ENCODE assay signal across 8 cellular contexts in the genomic region with DNA sequence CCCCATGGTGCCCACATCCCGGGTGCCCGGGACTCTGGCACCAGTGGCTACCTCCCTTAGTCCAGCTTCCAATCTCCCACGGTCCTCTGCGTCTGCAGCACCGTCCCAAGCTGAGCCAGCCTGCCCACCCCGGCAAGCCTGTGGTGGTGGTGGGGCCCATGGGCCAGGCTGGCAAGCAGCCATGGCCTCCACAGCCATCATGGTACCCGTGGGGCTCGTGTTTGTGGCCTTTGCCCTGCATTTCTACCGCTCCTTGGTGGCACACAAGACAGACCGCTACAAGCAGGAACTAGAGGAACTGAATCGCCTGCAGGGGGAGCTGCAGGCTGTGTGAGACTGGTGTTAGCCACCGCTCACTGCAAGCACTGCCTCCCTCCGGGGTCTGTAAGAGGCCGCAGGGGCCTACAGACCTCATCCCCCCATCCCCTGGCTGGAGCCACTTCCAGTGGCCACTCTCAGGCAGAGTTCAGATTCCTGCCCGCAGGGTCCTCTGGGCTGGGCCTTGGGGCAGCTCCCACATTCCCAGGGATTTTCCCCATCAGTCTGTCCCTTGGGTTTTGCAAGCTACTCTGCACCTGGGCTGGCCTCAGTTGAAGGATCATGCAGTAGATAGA. TPM values are rescaled to one million over a fixed set of nuclear protein-coding genes. Genes with fewer than 3 reads are reported as not detected.
DNase-seq lines count a peak whose midpoint lies in the region; ATAC-seq, FAIRE-seq and TF ChIP-seq lines count a peak whose summit lies in the region.

No MANE protein-coding gene starts in this region.

- in situ Hi-C loops in K562 (cut with MboI): loop anchor here (10.0 to 25.0 kb wide), 2 partner anchors 741 to 909 kb away; a partner anchor contains a TSS

- H3K4me2 ChIP-seq in K562 (ENCODE audit: insufficient read depth, low read length) (peak overlapping the region; percentile 15; the same call in 1 of the 2 replicates), keratinocyte (ENCODE audit: control insufficient read depth, extremely low read depth, insufficient read depth, low read depth, low read length) (no peak overlapping the region)

- peaks cover 8% of the 10 kb centered on the region for H3K9me1 ChIP-seq in K562 (ENCODE audit: control insufficient read depth, insufficient read depth, low read length)
- H3K9me1 ChIP-seq in keratinocyte (ENCODE audit: control insufficient read depth, extremely low read depth, insufficient read depth, low read length): no peaks in the 10 kb centered on the region

- no peaks in the 10 kb centered on the region for H3K27me3 ChIP-seq in K562 (ENCODE audit: control insufficient read depth in 2 of 2, insufficient read depth in 2 of 2, low read length in 2 of 2)
- no peaks in the 10 kb centered on the region for H3K27me3 ChIP-seq in keratinocyte (ENCODE audit: control insufficient read depth, extremely low read depth, insufficient read depth, low read length)

- no TSS peak for BruUV-seq in K562 (replicated peaks; lab: Mats Ljungman, UMichigan)

- H3K4me1 ChIP-seq in K562 (replicated peaks in 1 of 2; ENCODE audit: control insufficient read depth in 2 of 2, insufficient read depth in 2 of 2, low read length in 2 of 2): peaks cover 38 to 55% of the 10 kb centered on the region in 2 experiments
- peaks cover 24% of the 10 kb centered on the region for H3K4me1 ChIP-seq in keratinocyte (ENCODE audit: control insufficient read depth, extremely low read depth, insufficient read depth, low read length)

- H3K79me2 ChIP-seq in K562 (ENCODE audit: control insufficient read depth, insufficient read depth, low read length) (peaks cover 41% of the 10 kb centered on the region), keratinocyte (ENCODE audit: control insufficient read depth, insufficient read depth, low read length) (peaks cover 4% of the 10 kb centered on the region)

- H3K36me3 ChIP-seq in K562 (ENCODE audit: control insufficient read depth, insufficient read depth, low read length): peaks cover 17% of the 10 kb centered on the region; the same call in 2 of the 3 replicates
- H3K36me3 ChIP-seq in keratinocyte (ENCODE audit: control insufficient read depth in 2 of 2, extremely low read depth in 1 of 2, insufficient read depth in 2 of 2, low read length in 2 of 2): peaks cover 0 to 3% of the 10 kb centered on the region in 2 experiments

- TF ChIP-seq EP300 in K562 (IDR thresholded peaks at IDR 0.05; ENCODE audit: low read length): no peak

- ATAC-seq in K562: peak; percentile 66
- ATAC-seq in HG03520 (IDR thresholded peaks at IDR 0.05; ENCODE audit: unreplicated experiment): no peak

- intact Hi-C loops in K562 (cut with micrococcal nuclease): loop anchor here (10.0 kb wide), 2 partner anchors 141 to 501 kb away; a partner anchor contains a TSS

- no peak overlapping the region for H3K4me3 ChIP-seq in K562
- no peak overlapping the region for H3K4me3 ChIP-seq in keratinocyte (ENCODE audit: control insufficient read depth in 2 of 3, extremely low read depth in 1 of 3, insufficient read depth in 2 of 3, low read depth in 1 of 3, low read length in 3 of 3)

- H3K9me3 ChIP-seq in K562 (replicated peaks; ENCODE audit: control insufficient read depth, insufficient read depth, low read depth, low read length): no peaks in the 10 kb centered on the region
- H3K9me3 ChIP-seq in keratinocyte (ENCODE audit: control insufficient read depth, low read depth, low read length): no peaks in the 10 kb centered on the region

- FAIRE-seq in K562 (lab: Jason Lieb, UNC) (peak; percentile 83), keratinocyte (lab: Jason Lieb, UNC) (no peak)

- H2AFZ ChIP-seq in K562 (ENCODE audit: low read depth, low read length) (peak overlapping the region; percentile 59; the same call in 1 of the 2 replicates), keratinocyte (ENCODE audit: control insufficient read depth, low read length) (no peak overlapping the region)

- CTCF ChIA-PET in K562 (lab: Yijun Ruan, JAX; ENCODE audit: low intra/inter-chr PET ratio): interaction anchor here (0.8 kb wide), 1 partner anchor 203 kb away, joined by 5 read pairs; no protein-coding TSS in a partner anchor

- peak overlapping the region in 1 of 2 experiments; percentile 79; a peak in 2 of 4 replicates for H3K9ac ChIP-seq in K562 (ENCODE audit: insufficient read depth in 1 of 2, low read depth in 2 of 2, low read length in 2 of 2)
- H3K9ac ChIP-seq in keratinocyte (ENCODE audit: control insufficient read depth, extremely low read depth, insufficient read depth, low read length): no peak overlapping the region

- POLR2A ChIA-PET in K562 (lab: Yijun Ruan, JAX): interaction anchor here (0.6 to 3.8 kb wide), 11 partner anchors 9 to 919 kb away, joined by 3 to 11 read pairs (median 4); a partner anchor contains a TSS

- WGBS in K562 (ENCODE audit: insufficient coverage, low coverage, missing lambda C conversion rate): 28% methylated on average over 15 of the region's 15 CpGs

- TF ChIP-seq RAD21 in K562 (CRISPR knock-in tag; conservative IDR thresholded peaks at IDR 0.05 in 1 of 2, IDR thresholded peaks at IDR 0.05 in 1 of 2): peak; percentile 34 to 68; a peak in 3 of 4 replicates

- DNase-seq in NCI-H2107 treated with DMSO at 0.1 percent for 48 hours (lab: John Stamatoyannopoulos, UW; ENCODE audit: unreplicated experiment): peak; percentile 18
- DNase-seq in NCI-H2107 (lab: John Stamatoyannopoulos, UW): no peak
- DNase-seq in NCI-H1694 (lab: John Stamatoyannopoulos, UW): peak; percentile 79
- DNase-seq in T-helper 9 cell: peak; percentile 47
- peak in 3 of 4 experiments; percentile 45 to 95 (median 57) for DNase-seq in K562 (ENCODE audit: extremely low read depth in 1 of 4, low spot score in 3 of 4)
- no peak for DNase-seq in keratinocyte (ENCODE audit: low read depth, low spot score)
- peak; percentile 64 for DNase-seq in stimulated activated CD4-positive, alpha-beta T cell treated with anti-CD3 and anti-CD28 coated beads, Interleukin-4, amount 100 ng/mL, for 1 hour

- H3K27ac ChIP-seq in K562 (ENCODE audit: extremely low read depth, low read depth, low read length): peak overlapping the region; percentile 28; the same call in 1 of the 3 replicates
- no peak overlapping the region for H3K27ac ChIP-seq in keratinocyte (ENCODE audit: control insufficient read depth, insufficient read depth, low read length)

- dilution Hi-C loops in keratinocyte (cut with MboI; ENCODE audit: extremely low pct_ligation_motif_present, low sequenced_read_pairs): no loop called here

- TF ChIP-seq CTCF in K562 (IDR thresholded peaks at IDR 0.05 in 2 of 3, conservative IDR thresholded peaks at IDR 0.05 in 1 of 3; ENCODE audit: insufficient read depth in 2 of 3, low read depth in 1 of 3, low read length in 3 of 3): peak; percentile 91 to 98 (median 93)
- peak; percentile 72 to 85 (median 76) for TF ChIP-seq CTCF in keratinocyte (optimal IDR thresholded peaks at IDR 0.05 in 1 of 3, IDR thresholded peaks at IDR 0.05 in 1 of 3, conservative IDR thresholded peaks at IDR 0.05 in 1 of 3; ENCODE audit: extremely low read depth in 1 of 3, insufficient read depth in 2 of 3, low read length in 3 of 3)

- TF ChIP-seq POLR2A in K562 (conservative IDR thresholded peaks at IDR 0.05): no peak

- H4K20me1 ChIP-seq in K562 (replicated peaks; ENCODE audit: control insufficient read depth, insufficient read depth, low read length): peaks cover 4% of the 10 kb centered on the region
- H4K20me1 ChIP-seq in keratinocyte (ENCODE audit: control insufficient read depth, extremely low read depth, insufficient read depth, low read length): no peaks in the 10 kb centered on the region

RNA-seq across cellular contexts. Expression of a gene that starts 3.9 kb away (rescaled TPM):
- 24.2 and 49.1 TPM in 2 replicates for total RNA-seq in K562 (2011; cell fraction: chromatin; rRNA removed; ENCODE audit: low replicate concordance)
- 22.3 and 24.7 TPM in 2 replicates for total RNA-seq in K562 (2011; cell fraction: nucleolus; rRNA removed)
- 17.1 and 19.1 TPM in 2 replicates for total RNA-seq in K562 (2011; cell fraction: nucleoplasm; rRNA removed)
- total RNA-seq in K562 (2014; rRNA removed) (4.2 and 7.9 TPM in 2 replicates), K562 (2014; rRNA removed; fragmentation: Illumina TruSeq; extraction: Trizol) (2.0 and 2.5 TPM in 2 replicates), K562 (2015; rRNA removed; fragmentation: Illumina TruSeq; extraction: Trizol) (4.6 and 5.7 TPM in 2 replicates), K562 (2021) (30.2 and 36.0 TPM in 2 replicates)
- polyA plus RNA-seq in K562 (2011; rRNA removed) (2.2 and 3.0 TPM in 2 replicates), K562 (2014; fragmentation: Illumina TruSeq; extraction: Trizol) (15.0 and 20.1 TPM in 2 replicates), K562 (2014; fragmentation: Nextera tagmentation; extraction: Ambion mirVana) (under 1 TPM; 0.08 to 0.14 TPM), K562 (2014; rRNA removed) (15.5 and 16.9 TPM in 2 replicates), keratinocyte (0.94 to 3.7 TPM (median 1.1 TPM) in 3 replicates)
- polyA plus RNA-seq in K562 (2011; cell fraction: cytosol; rRNA removed): 1.6 and 2.3 TPM in 2 replicates
- 15.4 and 22.7 TPM in 2 replicates for polyA plus RNA-seq in K562 (2011; cell fraction: nucleus; rRNA removed)
- polyA plus RNA-seq in K562 (2012): 17.4 and 52.0 TPM in 2 replicates
- 1.7 and 2.1 TPM in 2 replicates for polyA minus RNA-seq in K562 (2011; rRNA and poly(A)+ RNA removed)
- polyA minus RNA-seq in K562 (2011; cell fraction: cytosol; rRNA and poly(A)+ RNA removed): 10.0 and 10.3 TPM in 2 replicates
- 6.1 and 8.6 TPM in 2 replicates for polyA minus RNA-seq in K562 (2011; cell fraction: nucleus; rRNA and poly(A)+ RNA removed)
- 3.0 TPM for polyA plus RNA-seq in keratinocyte (2011; ENCODE audit: low read depth)
- 1.4 and 2.1 TPM in 2 replicates for polyA plus RNA-seq in keratinocyte (2011; cell fraction: cytosol; rRNA removed)
- 8.9 and 11.2 TPM in 2 replicates for polyA plus RNA-seq in keratinocyte (2011; cell fraction: nucleus; rRNA removed)
- 4.7 and 10.9 TPM in 2 replicates for polyA plus RNA-seq in keratinocyte (2012; ENCODE audit: low replicate concordance)
- polyA minus RNA-seq in keratinocyte: 1.5 to 17.4 TPM (median 2.2 TPM) in 3 replicates
- polyA minus RNA-seq in keratinocyte (2011; cell fraction: cytosol; rRNA and poly(A)+ RNA removed): 2.5 TPM
- 3.7 and 5.2 TPM in 2 replicates for polyA minus RNA-seq in keratinocyte (2011; cell fraction: nucleus; rRNA and poly(A)+ RNA removed)

RNA-seq across cellular contexts. Expression of a gene that starts 4.8 kb away (rescaled TPM):
- total RNA-seq in K562 (2011; cell fraction: chromatin; rRNA removed; ENCODE audit: low replicate concordance): 12.4 and 41.2 TPM in 2 replicates
- total RNA-seq in K562 (2011; cell fraction: nucleolus; rRNA removed): 46.8 and 54.4 TPM in 2 replicates
- total RNA-seq in K562 (2011; cell fraction: nucleoplasm; rRNA removed): 36.7 and 43.2 TPM in 2 replicates
- total RNA-seq in K562 (2014; rRNA removed) (19.0 and 23.5 TPM in 2 replicates), K562 (2014; rRNA removed; fragmentation: Illumina TruSeq; extraction: Trizol) (6.3 and 7.8 TPM in 2 replicates), K562 (2015; rRNA removed; fragmentation: Illumina TruSeq; extraction: Trizol) (12.4 and 12.9 TPM in 2 replicates), K562 (2021) (21.9 and 23.3 TPM in 2 replicates)
- polyA plus RNA-seq in K562 (2011; rRNA removed) (15.8 and 29.7 TPM in 2 replicates), K562 (2014; fragmentation: Illumina TruSeq; extraction: Trizol) (14.1 and 18.0 TPM in 2 replicates), K562 (2014; fragmentation: Nextera tagmentation; extraction: Ambion mirVana) (1 to 10 TPM; 4.9 to 5.8 TPM), K562 (2014; rRNA removed) (16.5 and 19.0 TPM in 2 replicates), keratinocyte (8.1 to 12.7 TPM (median 10.8 TPM) in 3 replicates)
- 44.9 and 57.8 TPM in 2 replicates for polyA plus RNA-seq in K562 (2011; cell fraction: cytosol; rRNA removed)
- polyA plus RNA-seq in K562 (2011; cell fraction: nucleus; rRNA removed): 25.0 and 28.3 TPM in 2 replicates
- 19.4 and 52.1 TPM in 2 replicates for polyA plus RNA-seq in K562 (2012)
- 12.8 and 14.8 TPM in 2 replicates for polyA minus RNA-seq in K562 (2011; rRNA and poly(A)+ RNA removed)
- 15.8 and 19.1 TPM in 2 replicates for polyA minus RNA-seq in K562 (2011; cell fraction: cytosol; rRNA and poly(A)+ RNA removed)
- 9.3 and 12.7 TPM in 2 replicates for polyA minus RNA-seq in K562 (2011; cell fraction: nucleus; rRNA and poly(A)+ RNA removed)
- 2.3 TPM for polyA plus RNA-seq in keratinocyte (2011; ENCODE audit: low read depth)
- polyA plus RNA-seq in keratinocyte (2011; cell fraction: cytosol; rRNA removed): 10.3 and 13.2 TPM in 2 replicates
- polyA plus RNA-seq in keratinocyte (2011; cell fraction: nucleus; rRNA removed): 16.6 and 23.6 TPM in 2 replicates
- polyA plus RNA-seq in keratinocyte (2012; ENCODE audit: low replicate concordance): 8.0 and 11.6 TPM in 2 replicates
- polyA minus RNA-seq in keratinocyte: 11.8 to 14.7 TPM (median 13.6 TPM) in 3 replicates
- polyA minus RNA-seq in keratinocyte (2011; cell fraction: cytosol; rRNA and poly(A)+ RNA removed): 10.6 TPM
- 12.5 and 14.9 TPM in 2 replicates for polyA minus RNA-seq in keratinocyte (2011; cell fraction: nucleus; rRNA and poly(A)+ RNA removed)

RNA-seq across cellular contexts. Expression of a gene that starts 30.2 kb away (rescaled TPM):
- total RNA-seq in K562 (2011; cell fraction: chromatin; rRNA removed; ENCODE audit: low replicate concordance): 10.1 and 37.5 TPM in 2 replicates
- 30.4 and 31.2 TPM in 2 replicates for total RNA-seq in K562 (2011; cell fraction: nucleolus; rRNA removed)
- total RNA-seq in K562 (2011; cell fraction: nucleoplasm; rRNA removed): 14.5 and 15.4 TPM in 2 replicates
- total RNA-seq in K562 (2014; rRNA removed) (32.7 and 48.1 TPM in 2 replicates), K562 (2014; rRNA removed; fragmentation: Illumina TruSeq; extraction: Trizol) (6.8 and 6.9 TPM in 2 replicates), K562 (2015; rRNA removed; fragmentation: Illumina TruSeq; extraction: Trizol) (17.6 and 17.8 TPM in 2 replicates), K562 (2021) (40.4 and 48.0 TPM in 2 replicates)
- polyA plus RNA-seq in K562 (2011; rRNA removed) (9.1 and 9.9 TPM in 2 replicates), K562 (2014; fragmentation: Illumina TruSeq; extraction: Trizol) (7.6 and 18.1 TPM in 2 replicates), K562 (2014; fragmentation: Nextera tagmentation; extraction: Ambion mirVana) (under 1 TPM in 1 of 2 experiments, not detected in 1; 0.13 TPM), K562 (2014; rRNA removed) (22.0 and 26.0 TPM in 2 replicates), keratinocyte (9.6 to 15.0 TPM (median 10.2 TPM) in 3 replicates)
- polyA plus RNA-seq in K562 (2011; cell fraction: cytosol; rRNA removed): 12.4 and 47.6 TPM in 2 replicates
- 16.9 and 37.2 TPM in 2 replicates for polyA plus RNA-seq in K562 (2011; cell fraction: nucleus; rRNA removed)
- 17.7 and 25.5 TPM in 2 replicates for polyA plus RNA-seq in K562 (2012)
- 3.8 and 7.2 TPM in 2 replicates for polyA minus RNA-seq in K562 (2011; rRNA and poly(A)+ RNA removed)
- 26.1 and 27.7 TPM in 2 replicates for polyA minus RNA-seq in K562 (2011; cell fraction: cytosol; rRNA and poly(A)+ RNA removed)
- polyA minus RNA-seq in K562 (2011; cell fraction: nucleus; rRNA and poly(A)+ RNA removed): 7.5 and 9.4 TPM in 2 replicates
- polyA plus RNA-seq in keratinocyte (2011; ENCODE audit: low read depth): 2.2 TPM
- 5.7 and 16.5 TPM in 2 replicates for polyA plus RNA-seq in keratinocyte (2011; cell fraction: cytosol; rRNA removed)
- 24.0 and 32.9 TPM in 2 replicates for polyA plus RNA-seq in keratinocyte (2011; cell fraction: nucleus; rRNA removed)
- polyA plus RNA-seq in keratinocyte (2012; ENCODE audit: low replicate concordance): 8.3 and 25.1 TPM in 2 replicates
- polyA minus RNA-seq in keratinocyte: 8.6 to 28.7 TPM (median 11.7 TPM) in 3 replicates
- polyA minus RNA-seq in keratinocyte (2011; cell fraction: cytosol; rRNA and poly(A)+ RNA removed): 46.2 TPM
- 18.1 and 25.4 TPM in 2 replicates for polyA minus RNA-seq in keratinocyte (2011; cell fraction: nucleus; rRNA and poly(A)+ RNA removed)

RNA-seq across cellular contexts. Expression of a gene that starts 31.4 kb away (rescaled TPM):
- 10.2 and 37.3 TPM in 2 replicates for total RNA-seq in K562 (2011; cell fraction: chromatin; rRNA removed; ENCODE audit: low replicate concordance)
- 37.7 and 50.4 TPM in 2 replicates for total RNA-seq in K562 (2011; cell fraction: nucleolus; rRNA removed)
- 23.5 and 27.4 TPM in 2 replicates for total RNA-seq in K562 (2011; cell fraction: nucleoplasm; rRNA removed)
- total RNA-seq in K562 (2014; rRNA removed) (49.1 and 61.1 TPM in 2 replicates), K562 (2014; rRNA removed; fragmentation: Illumina TruSeq; extraction: Trizol) (7.6 and 10.0 TPM in 2 replicates), K562 (2015; rRNA removed; fragmentation: Illumina TruSeq; extraction: Trizol) (23.6 and 24.1 TPM in 2 replicates), K562 (2021) (43.5 and 51.9 TPM in 2 replicates)
- polyA plus RNA-seq in K562 (2011; rRNA removed) (10.7 and 24.4 TPM in 2 replicates), K562 (2014; fragmentation: Illumina TruSeq; extraction: Trizol) (23.0 and 30.5 TPM in 2 replicates), K562 (2014; fragmentation: Nextera tagmentation; extraction: Ambion mirVana) (1 to 10 TPM; 5.4 to 6.7 TPM), K562 (2014; rRNA removed) (39.3 and 43.9 TPM in 2 replicates), keratinocyte (2.0 to 3.5 TPM (median 2.4 TPM) in 3 replicates)
- polyA plus RNA-seq in K562 (2011; cell fraction: cytosol; rRNA removed): 30.3 and 36.8 TPM in 2 replicates
- polyA plus RNA-seq in K562 (2011; cell fraction: nucleus; rRNA removed): 40.7 and 47.2 TPM in 2 replicates
- 27.3 and 32.5 TPM in 2 replicates for polyA plus RNA-seq in K562 (2012)
- polyA minus RNA-seq in K562 (2011; rRNA and poly(A)+ RNA removed): 4.3 and 5.1 TPM in 2 replicates
- polyA minus RNA-seq in K562 (2011; cell fraction: cytosol; rRNA and poly(A)+ RNA removed): 8.5 and 17.7 TPM in 2 replicates
- 3.9 and 6.8 TPM in 2 replicates for polyA minus RNA-seq in K562 (2011; cell fraction: nucleus; rRNA and poly(A)+ RNA removed)
- 1.6 TPM for polyA plus RNA-seq in keratinocyte (2011; ENCODE audit: low read depth)
- 1.6 and 2.9 TPM in 2 replicates for polyA plus RNA-seq in keratinocyte (2011; cell fraction: cytosol; rRNA removed)
- 3.9 and 4.7 TPM in 2 replicates for polyA plus RNA-seq in keratinocyte (2011; cell fraction: nucleus; rRNA removed)
- polyA plus RNA-seq in keratinocyte (2012; ENCODE audit: low replicate concordance): 2.1 and 6.1 TPM in 2 replicates
- 2.4 to 3.8 TPM (median 2.4 TPM) in 3 replicates for polyA minus RNA-seq in keratinocyte
- polyA minus RNA-seq in keratinocyte (2011; cell fraction: cytosol; rRNA and poly(A)+ RNA removed): 3.5 TPM
- 1.8 and 2.1 TPM in 2 replicates for polyA minus RNA-seq in keratinocyte (2011; cell fraction: nucleus; rRNA and poly(A)+ RNA removed)

RNA-seq across cellular contexts. Expression of a gene that starts 56.8 kb away (rescaled TPM):
- 15.5 and 33.2 TPM in 2 replicates for total RNA-seq in K562 (2011; cell fraction: chromatin; rRNA removed; ENCODE audit: low replicate concordance)
- 14.7 and 18.7 TPM in 2 replicates for total RNA-seq in K562 (2011; cell fraction: nucleolus; rRNA removed)
- 20.5 and 24.8 TPM in 2 replicates for total RNA-seq in K562 (2011; cell fraction: nucleoplasm; rRNA removed)
- total RNA-seq in K562 (2014; rRNA removed): 0.78 and 0.86 TPM in 2 replicates
- total RNA-seq in K562 (2014; rRNA removed; fragmentation: Illumina TruSeq; extraction: Trizol): 0.73 and 0.80 TPM in 2 replicates
- total RNA-seq in K562 (2015; rRNA removed; fragmentation: Illumina TruSeq; extraction: Trizol): 0.79 and 1.1 TPM in 2 replicates
- 1.5 and 2.5 TPM in 2 replicates for total RNA-seq in K562 (2021)
- 1.2 and 3.0 TPM in 2 replicates for polyA plus RNA-seq in K562 (2011; rRNA removed)
- 1.3 and 2.3 TPM in 2 replicates for polyA plus RNA-seq in K562 (2011; cell fraction: cytosol; rRNA removed)
- 13.0 and 14.6 TPM in 2 replicates for polyA plus RNA-seq in K562 (2011; cell fraction: nucleus; rRNA removed)
- 1.4 and 2.7 TPM in 2 replicates for polyA plus RNA-seq in K562 (2012)
- 0.80 and 1.6 TPM in 2 replicates for polyA plus RNA-seq in K562 (2014; fragmentation: Illumina TruSeq; extraction: Trizol)
- under 1 TPM; 0.07 to 0.08 TPM for polyA plus RNA-seq in K562 (2014; fragmentation: Nextera tagmentation; extraction: Ambion mirVana)
- polyA plus RNA-seq in K562 (2014; rRNA removed): 1.2 and 2.1 TPM in 2 replicates
- 3.0 and 6.1 TPM in 2 replicates for polyA minus RNA-seq in K562 (2011; rRNA and poly(A)+ RNA removed)
- polyA minus RNA-seq in K562 (2011; cell fraction: cytosol; rRNA and poly(A)+ RNA removed): 2.7 and 3.6 TPM in 2 replicates
- polyA minus RNA-seq in K562 (2011; cell fraction: nucleus; rRNA and poly(A)+ RNA removed): 5.5 and 8.1 TPM in 2 replicates
- polyA plus RNA-seq in keratinocyte: 0.34 to 0.55 TPM (median 0.50 TPM) in 3 replicates
- polyA plus RNA-seq in keratinocyte (2011; ENCODE audit: low read depth): 1.2 TPM
- 0.19 and 0.44 TPM in 2 replicates for polyA plus RNA-seq in keratinocyte (2011; cell fraction: cytosol; rRNA removed)
- 3.5 and 5.4 TPM in 2 replicates for polyA plus RNA-seq in keratinocyte (2011; cell fraction: nucleus; rRNA removed)
- 0.29 and 0.63 TPM in 2 replicates for polyA plus RNA-seq in keratinocyte (2012; ENCODE audit: low replicate concordance)
- 0.63 to 3.0 TPM (median 0.70 TPM) in 3 replicates for polyA minus RNA-seq in keratinocyte
- polyA minus RNA-seq in keratinocyte (2011; cell fraction: cytosol; rRNA and poly(A)+ RNA removed): 0.38 TPM
- 0.42 and 1.4 TPM in 2 replicates for polyA minus RNA-seq in keratinocyte (2011; cell fraction: nucleus; rRNA and poly(A)+ RNA removed)

Comparison
In these comparisons a context has a peak if more than half of its experiments do, and no peak if none do; other contexts are left out.
1. DNase-seq: peak in NCI-H2107 treated with DMSO at 0.1 percent for 48 hours (single experiment), NCI-H1694 (single experiment), T-helper 9 cell (single experiment), K562 (3 of 4) and stimulated activated CD4-positive, alpha-beta T cell treated with anti-CD3 and anti-CD28 coated beads, Interleukin-4, amount 100 ng/mL, for 1 hour (single experiment); none in NCI-H2107 (single experiment) and keratinocyte (single experiment).